ENCODE assay signal across 16 cellular contexts in the genomic region with DNA sequence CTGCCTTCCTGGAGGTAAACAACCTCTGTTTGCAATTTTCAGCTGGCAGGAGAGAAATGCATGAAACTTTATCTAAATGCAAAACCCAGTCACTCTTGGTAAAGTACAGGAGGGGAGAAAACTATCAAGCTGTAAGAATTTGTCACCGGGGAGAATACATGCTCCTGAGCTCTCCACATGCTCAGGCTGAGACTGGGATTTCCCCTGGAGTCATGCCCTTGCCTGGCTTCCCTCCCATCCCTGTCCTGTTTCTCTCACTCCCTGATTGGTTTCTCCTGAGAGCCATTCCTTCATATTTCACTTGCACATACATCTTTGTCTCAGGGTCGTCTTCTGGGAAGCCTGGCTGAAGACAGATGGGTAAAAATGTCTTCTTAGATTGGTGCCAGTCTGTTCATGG. TPM values are rescaled to one million over a fixed set of nuclear protein-coding genes. Genes with fewer than 3 reads are reported as not detected.
DNase-seq lines count a peak whose midpoint lies in the region; ATAC-seq, FAIRE-seq and TF ChIP-seq lines count a peak whose summit lies in the region.
"Had no signal": no experiment of that assay in that cellular context is flagged by ENCODE, and none has a peak within 500 bp of the region (broad histone marks: within the 10 kb centered on the region; RNA-seq: fewer than 3 reads in every experiment).

No MANE protein-coding gene starts in this region.

- TF ChIP-seq CTCF in LNCaP clone FGC (IDR thresholded peaks at IDR 0.05; ENCODE audit: control insufficient read depth, extremely low read depth, insufficient read depth), result no peak
- no peak for TF ChIP-seq CTCF in H1 (IDR thresholded peaks at IDR 0.05; ENCODE audit: control extremely low read depth in 1 of 3, insufficient read depth in 1 of 3, low read depth in 1 of 3, low read length in 3 of 3)
- no peak for TF ChIP-seq CTCF in HepG2 (CRISPR knock-in tag; IDR thresholded peaks at IDR 0.05)

- peak overlapping the region; percentile 75; the same call in 1 of the 2 replicates for H2BK20ac ChIP-seq in H1 (ENCODE audit: low read length)

- no peak overlapping the region for H3K18ac ChIP-seq in H1 (ENCODE audit: extremely low read depth, low read length)

- H3K4me1 ChIP-seq in H1 (replicated peaks in 1 of 4; ENCODE audit: control insufficient read depth in 3 of 4, insufficient read depth in 4 of 4, low read length in 3 of 4) (peaks cover 0 to 5% (median 2%) of the 10 kb centered on the region in 4 experiments; a peak in 3 of 7 replicates), HepG2 (ENCODE audit: insufficient read depth, low read length) (peaks cover 22% of the 10 kb centered on the region)

- peak overlapping the region; percentile 19 for H3K4ac ChIP-seq in H1 (replicated peaks; ENCODE audit: insufficient read length, low read depth, low read length)

- TF ChIP-seq RAD21 in H1 (IDR thresholded peaks at IDR 0.05 in 1 of 2, conservative IDR thresholded peaks at IDR 0.05 in 1 of 2; ENCODE audit: low read depth in 2 of 2, low read length in 2 of 2) (no peak), HepG2 (CRISPR knock-in tag; IDR thresholded peaks at IDR 0.05) (no peak)

- H3K79me2 ChIP-seq in H1 (ENCODE audit: control insufficient read depth in 1 of 2, insufficient read depth in 2 of 2, low read length in 2 of 2) (no peaks in the 10 kb centered on the region), HepG2 (ENCODE audit: insufficient read depth, low read length) (no peaks in the 10 kb centered on the region)

- H3K9ac ChIP-seq in H1 (replicated peaks in 1 of 4; ENCODE audit: extremely low read depth in 1 of 4, low read depth in 3 of 4, low read length in 3 of 4) (no peak overlapping the region), HepG2 (ENCODE audit: insufficient read depth, low read depth, low read length) (no peak overlapping the region)

- no peak for TF ChIP-seq EP300 in H1 (IDR thresholded peaks at IDR 0.05; ENCODE audit: borderline replicate concordance in 1 of 2, low read depth in 2 of 2, low read length in 2 of 2)
- no peak for TF ChIP-seq EP300 in HepG2 (IDR thresholded peaks at IDR 0.05; ENCODE audit: low read depth in 2 of 2, low read length in 2 of 2)
- no peak for TF ChIP-seq EP300 in HepG2 (CRISPR knock-in tag; IDR thresholded peaks at IDR 0.05; ENCODE audit: borderline replicate concordance)

- POLR2A ChIA-PET in H1 (lab: Charles Lee; ENCODE audit: partially characterized antibody) (no interaction called here), HepG2 (lab: Yijun Ruan, JAX) (interaction anchor here (1.2 kb wide), 1 partner anchor 52 kb away, joined by 3 read pairs; no protein-coding TSS in a partner anchor)

- H2BK5ac ChIP-seq in H1 (ENCODE audit: low read depth, low read length), result peak overlapping the region; percentile 30; the same call in 1 of the 2 replicates

- ATAC-seq in HepG2, result 0 out of 3 replicates have a peak, but pooled peaks have one; percentile 22

- no TSS peak for BruUV-seq in HepG2 (replicated peaks; lab: Mats Ljungman, UMichigan)

- H3K4me1 Mint-ChIP-seq in activated naive CD4-positive, alpha-beta T cell treated with anti-CD3 and anti-CD28 coated beads for 36 hours (ENCODE audit: low read depth), result no peaks in the 10 kb centered on the region
- H3K4me1 Mint-ChIP-seq: activated naive CD4-positive, alpha-beta T cell treated with anti-CD3 and anti-CD28 coated beads, Interleukin-2, amount 10 ng/mL, durations not matched to agents 7 days and 5 days; central memory CD8-positive, alpha-beta T cell; naive B cell had no signal

- 88% methylated on average over 2 of the region's 2 CpGs; no CpG with 5 or more reads in 1 of the 2 experiments for WGBS in H1 (ENCODE audit: extremely low coverage in 1 of 2, insufficient coverage in 1 of 2, insufficient read length in 1 of 2, insufficient replicate concordance in 2 of 2, low coverage in 1 of 2, low lambda C conversion rate in 2 of 2, missing lambda C conversion rate in 1 of 2), 2 experiments
- 47% methylated on average over 2 of the region's 2 CpGs for WGBS in HepG2 (ENCODE audit: low lambda C conversion rate)

- H3K9me3 ChIP-seq in H1 (ENCODE audit: insufficient read depth in 2 of 2, low read depth in 1 of 2, low read length in 1 of 2) (no peaks in the 10 kb centered on the region), HepG2 (ENCODE audit: low read length) (no peaks in the 10 kb centered on the region)
- H3K9me3 ChIP-seq: SJSA1 had no signal

- H3K27me3 Mint-ChIP-seq in activated naive CD4-positive, alpha-beta T cell treated with anti-CD3 and anti-CD28 coated beads for 36 hours (ENCODE audit: low read depth), result peaks cover 2% of the 10 kb centered on the region

- H3K4me2 ChIP-seq in H1 (ENCODE audit: insufficient read depth in 1 of 2, low read depth in 2 of 2, low read length in 2 of 2), result no peak overlapping the region
- H3K4me2 ChIP-seq in HepG2 (ENCODE audit: low read depth, low read length), result no peak overlapping the region

- H4K91ac ChIP-seq in H1 (replicated peaks; ENCODE audit: insufficient read length, low read length), result no peak overlapping the region

- CTCF ChIA-PET in H1 (lab: Charles Lee; ENCODE audit: partially characterized antibody) (interaction anchor here (0.6 to 1.2 kb wide), 3 partner anchors 102 to 395 kb away, joined by 3 read pairs; no protein-coding TSS in a partner anchor), HepG2 (lab: Yijun Ruan, JAX; ENCODE audit: low intra/inter-chr PET ratio, low total read pairs) (no interaction called here)
- CTCF ChIA-PET in activated naive CD4-positive, alpha-beta T cell treated with anti-CD3 and anti-CD28 coated beads for 36 hours (lab: Charles Lee), result no interaction called here

- H2BK12ac ChIP-seq in H1 (ENCODE audit: low read depth, low read length), result no peak overlapping the region

- no peaks in the 10 kb centered on the region for H3K36me3 Mint-ChIP-seq in activated naive CD4-positive, alpha-beta T cell treated with anti-CD3 and anti-CD28 coated beads for 36 hours (ENCODE audit: low read depth)
- H3K36me3 Mint-ChIP-seq: activated naive CD4-positive, alpha-beta T cell treated with anti-CD3 and anti-CD28 coated beads, Interleukin-2, amount 10 ng/mL, durations not matched to agents 7 days and 5 days; naive B cell had no signal

- H3K23me2 ChIP-seq in H1 (ENCODE audit: low read depth, low read length), result no peaks in the 10 kb centered on the region; the same call in 1 of the 2 replicates

- H4K8ac ChIP-seq in H1 (ENCODE audit: extremely low read depth, insufficient read depth, low read length), result no peak overlapping the region

- H2AK5ac ChIP-seq in H1 (ENCODE audit: low read depth, low read length), result no peak overlapping the region

- H3K14ac ChIP-seq in H1 (ENCODE audit: insufficient read length), result no peak overlapping the region

- no peak for FAIRE-seq in H1 (lab: Jason Lieb, UNC)
- FAIRE-seq in HepG2 (lab: Jason Lieb, UNC), result no peak

- intact Hi-C loops in HepG2 (cut with micrococcal nuclease; ENCODE audit: unreplicated experiment), result no loop called here
- intact Hi-C loops in activated naive CD4-positive, alpha-beta T cell treated with anti-CD3 and anti-CD28 coated beads for 36 hours (cut with micrococcal nuclease), result no loop called here

- in situ Hi-C loops in HepG2 (cut with HindIII; ENCODE audit: extremely low pct_ligation_motif_present, low pct_unique_long_range_greater_than_20kb), result no loop called here

- no peak overlapping the region for H3K23ac ChIP-seq in H1 (ENCODE audit: insufficient read length)

- H2BK15ac ChIP-seq in H1 (ENCODE audit: low read length), result no peak overlapping the region

- no peaks in the 10 kb centered on the region for H3K27me3 ChIP-seq in H1 (replicated peaks in 1 of 4; ENCODE audit: control insufficient read depth in 3 of 4, extremely low read depth in 1 of 4, insufficient read depth in 3 of 4, low read length in 3 of 4)
- peaks cover 0 to 6% of the 10 kb centered on the region in 2 experiments; a peak in 1 of 5 replicates for H3K27me3 ChIP-seq in HepG2 (ENCODE audit: control insufficient read depth in 1 of 2, insufficient read depth in 2 of 2, low read length in 2 of 2)
- H3K27me3 ChIP-seq: SJSA1 had no signal

- no peak overlapping the region for H2BK120ac ChIP-seq in H1 (replicated peaks; ENCODE audit: low read depth, low read length)

- H3K79me1 ChIP-seq in H1 (ENCODE audit: low read depth, low read length), result no peaks in the 10 kb centered on the region

- no peaks in the 10 kb centered on the region for H3K36me3 ChIP-seq in H1 (ENCODE audit: control insufficient read depth in 2 of 4, insufficient read depth in 4 of 4, low read length in 3 of 4)
- no peaks in the 10 kb centered on the region for H3K36me3 ChIP-seq in HepG2 (replicated peaks in 1 of 2; ENCODE audit: control insufficient read depth in 1 of 2, insufficient read depth in 2 of 2, low read length in 2 of 2)
- H3K36me3 ChIP-seq: SJSA1 had no signal

- no peaks in the 10 kb centered on the region for H3K9me3 Mint-ChIP-seq in activated naive CD4-positive, alpha-beta T cell treated with anti-CD3 and anti-CD28 coated beads for 36 hours
- H3K9me3 Mint-ChIP-seq: activated naive CD4-positive, alpha-beta T cell treated with anti-CD3 and anti-CD28 coated beads, Interleukin-2, amount 10 ng/mL, durations not matched to agents 7 days and 5 days; central memory CD8-positive, alpha-beta T cell had no signal

- H4K20me1 ChIP-seq in H1 (replicated peaks in 1 of 2; ENCODE audit: control insufficient read depth in 1 of 2, insufficient read depth in 2 of 2, low read length in 2 of 2) (no peaks in the 10 kb centered on the region), HepG2 (ENCODE audit: insufficient read depth, low read length) (no peaks in the 10 kb centered on the region)

- H3K4me3 Mint-ChIP-seq in activated naive CD4-positive, alpha-beta T cell treated with anti-CD3 and anti-CD28 coated beads for 36 hours, result no peak overlapping the region
- H3K4me3 Mint-ChIP-seq: activated naive CD4-positive, alpha-beta T cell treated with anti-CD3 and anti-CD28 coated beads, Interleukin-2, amount 10 ng/mL, durations not matched to agents 7 days and 5 days; central memory CD8-positive, alpha-beta T cell; naive B cell had no signal

- DNase-seq in AG08396 (ENCODE audit: low spot score) (peak; percentile 12), LNCaP clone FGC (ENCODE audit: low read depth) (peak; percentile 1), H1 (ENCODE audit: low read depth in 1 of 2, low spot score in 2 of 2) (no peak), HepG2 (ENCODE audit: low spot score) (no peak), hippocampal formation (lab: John Stamatoyannopoulos, UW) (no peak), NCI-H1092 (lab: John Stamatoyannopoulos, UW) (no peak), D341Med (ENCODE audit: low spot score) (no peak)
- DNase-seq in activated naive CD4-positive, alpha-beta T cell treated with anti-CD3 and anti-CD28 coated beads for 36 hours, result no peak
- DNase-seq: activated CD8-positive, alpha-beta memory T cell treated with anti-CD3 and anti-CD28 coated beads, Interleukin-2, amount 50 U/mL, for 48 hours; activated naive CD4-positive, alpha-beta T cell treated with anti-CD3 and anti-CD28 coated beads, Interleukin-2, amount 10 ng/mL, durations not matched to agents 7 days and 5 days; hypothalamus; naive B cell; NCI-H1417; T1000 had no signal

- H3K56ac ChIP-seq in H1 (replicated peaks; ENCODE audit: insufficient read length, low read depth, low read length), result no peak overlapping the region

- H4K5ac ChIP-seq in H1 (ENCODE audit: insufficient read length, low read depth, low read length), result no peak overlapping the region

- TF ChIP-seq POLR2A in H1 (IDR thresholded peaks at IDR 0.05; ENCODE audit: control extremely low read depth in 1 of 2, low read depth in 2 of 2, low read length in 2 of 2), result no peak
- no peak for TF ChIP-seq POLR2A in HepG2 (IDR thresholded peaks at IDR 0.05; ENCODE audit: insufficient read depth in 1 of 2, low read depth in 2 of 2, low read length in 2 of 2)

- H3K27ac Mint-ChIP-seq in activated naive CD4-positive, alpha-beta T cell treated with anti-CD3 and anti-CD28 coated beads for 36 hours, result no peak overlapping the region
- H3K27ac Mint-ChIP-seq: activated naive CD4-positive, alpha-beta T cell treated with anti-CD3 and anti-CD28 coated beads, Interleukin-2, amount 10 ng/mL, durations not matched to agents 7 days and 5 days had no signal

- H2AFZ ChIP-seq in H1 (ENCODE audit: low read length), result peak overlapping the region; percentile 61; the same call in 1 of the 2 replicates
- no peak overlapping the region for H2AFZ ChIP-seq in HepG2 (ENCODE audit: low read length)

- H3K4me3 ChIP-seq in LNCaP clone FGC (ENCODE audit: low read depth, low read length), result no peak overlapping the region
- H3K4me3 ChIP-seq in H1 (ENCODE audit: extremely low read depth in 1 of 4, insufficient read depth in 2 of 4, low read depth in 3 of 4, low read length in 4 of 4), result no peak overlapping the region
- no peak overlapping the region for H3K4me3 ChIP-seq in HepG2 (replicated peaks in 1 of 3; ENCODE audit: insufficient read depth in 1 of 3, low read depth in 2 of 3, low read length in 3 of 3)
- H3K4me3 ChIP-seq: SJSA1 had no signal

- H3K27ac ChIP-seq in H1 (ENCODE audit: low read depth, low read length) (no peak overlapping the region), HepG2 (ENCODE audit: extremely low read length, insufficient read depth, low read length) (no peak overlapping the region)

RNA-seq across cellular contexts. Expression of a gene that starts 52.9 kb away (rescaled TPM):
- 177 and 189 TPM in 2 replicates for total RNA-seq in H1 (2021; fragmentation: NEBNext Ultra II Directional; extraction: Animal tissue kit (Norgen Biotek cat#: 25700))
- polyA plus RNA-seq in H1 (2011; rRNA removed), result 55.3 and 67.3 TPM in 2 replicates
- 93.6 TPM for polyA plus RNA-seq in H1 (2011; cell fraction: cytosol; rRNA removed)
- 196 TPM for polyA plus RNA-seq in H1 (2011; cell fraction: nucleus; rRNA removed)
- 106 to 126 TPM (median 119 TPM) in 4 replicates for polyA plus RNA-seq in H1 (2012, experiment 1 of 2)
- polyA plus RNA-seq in H1 (2012, experiment 2 of 2), result 30.9 TPM
- polyA plus RNA-seq in H1 (2013, experiment 1 of 2), result 376 TPM
- 381 TPM for polyA plus RNA-seq in H1 (2013, experiment 2 of 2)
- 116 and 136 TPM in 2 replicates for polyA minus RNA-seq in H1 (2011; rRNA and poly(A)+ RNA removed)
- polyA minus RNA-seq in H1 (2011; cell fraction: cytosol; rRNA and poly(A)+ RNA removed), result 78.2 TPM
- 202 TPM for polyA minus RNA-seq in H1 (2011; cell fraction: nucleus; rRNA and poly(A)+ RNA removed)
- 154 and 165 TPM in 2 replicates for total RNA-seq in HepG2 (2016; rRNA removed; fragmentation: Illumina TruSeq; extraction: Trizol)
- total RNA-seq in HepG2 (2016; cell fraction: cytosol; rRNA removed; fragmentation: Illumina TruSeq; extraction: Trizol; ENCODE audit: low read depth), result 81.5 and 81.6 TPM in 2 replicates
- total RNA-seq in HepG2 (2016; cell fraction: insoluble cytoplasmic fraction; rRNA removed; fragmentation: Illumina TruSeq; extraction: Trizol), result 151 and 153 TPM in 2 replicates
- total RNA-seq in HepG2 (2016; cell fraction: membrane; rRNA removed; fragmentation: Illumina TruSeq; extraction: Trizol), result 160 and 169 TPM in 2 replicates
- 110 and 114 TPM in 2 replicates for total RNA-seq in HepG2 (2016; cell fraction: nucleus; rRNA removed; fragmentation: Illumina TruSeq; extraction: Trizol)
- 180 and 212 TPM in 2 replicates for polyA plus RNA-seq in HepG2 (2011; rRNA removed)
- 161 and 177 TPM in 2 replicates for polyA plus RNA-seq in HepG2 (2011; cell fraction: cytosol; rRNA removed)
- polyA plus RNA-seq in HepG2 (2011; cell fraction: nucleus; rRNA removed), result 71.8 and 89.4 TPM in 2 replicates
- 134 and 184 TPM in 2 replicates for polyA plus RNA-seq in HepG2 (2012)
- 102 and 115 TPM in 2 replicates for polyA plus RNA-seq in HepG2 (2016; cell fraction: cytosol; fragmentation: Illumina TruSeq; extraction: Trizol; ENCODE audit: low read depth)
- 213 and 235 TPM in 2 replicates for polyA plus RNA-seq in HepG2 (2016; cell fraction: insoluble cytoplasmic fraction; fragmentation: Illumina TruSeq; extraction: Trizol; ENCODE audit: low read depth)
- polyA plus RNA-seq in HepG2 (2016; cell fraction: membrane; fragmentation: Illumina TruSeq; extraction: Trizol; ENCODE audit: low read depth), result 179 and 180 TPM in 2 replicates
- 145 and 148 TPM in 2 replicates for polyA plus RNA-seq in HepG2 (2016; cell fraction: nucleus; fragmentation: Illumina TruSeq; extraction: Trizol; ENCODE audit: insufficient read depth, low read depth)
- polyA minus RNA-seq in HepG2 (2011; rRNA and poly(A)+ RNA removed; ENCODE audit: low replicate concordance), result 28.4 and 78.1 TPM in 2 replicates
- 121 and 126 TPM in 2 replicates for polyA minus RNA-seq in HepG2 (2011; cell fraction: cytosol; rRNA and poly(A)+ RNA removed)
- 287 and 295 TPM in 2 replicates for polyA minus RNA-seq in HepG2 (2011; cell fraction: nucleus; rRNA and poly(A)+ RNA removed)
- total RNA-seq in activated naive CD4-positive, alpha-beta T cell treated with anti-CD3 and anti-CD28 coated beads for 36 hours, result 10 to 100 TPM in 1 of 2 experiments, 1 to 10 TPM in 1; 8.9 to 10.9 TPM

Comparison
In these comparisons a context has a peak if more than half of its experiments do, and no peak if none do; other contexts are left out.
1. DNase-seq: peak in AG08396 (single experiment) and LNCaP clone FGC (single experiment); none in H1 (0 of 2), HepG2 (single experiment), activated naive CD4-positive, alpha-beta T cell treated with anti-CD3 and anti-CD28 coated beads for 36 hours (single experiment), hippocampal formation (0 of 2), NCI-H1092 (single experiment) and D341Med (single experiment).
2. RNA of a gene that starts 52.9 kb away (total RNA-seq): 177 to 189 TPM in H1 and 81.5 to 169 TPM in HepG2; 8.9 to 10.9 TPM in activated naive CD4-positive, alpha-beta T cell treated with anti-CD3 and anti-CD28 coated beads for 36 hours; every median in the first group is over 4 times any median in the second.